ENCODE assay signal across 8 cellular contexts in genomic region chr17:18187816-18188761, GRCh38. TPM values are rescaled to one million over a fixed set of nuclear protein-coding genes. Genes with fewer than 3 reads are reported as not detected.
DNase-seq lines count a peak whose midpoint lies in the region; ATAC-seq and TF ChIP-seq lines count a peak whose summit lies in the region.

No MANE protein-coding gene starts in this region.

- no peaks in the 10 kb centered on the region for H3K9me3 Mint-ChIP-seq in activated CD4-positive, alpha-beta memory T cell treated with anti-CD3 and anti-CD28 coated beads, Interleukin-2, amount 10 ng/mL, durations not matched to agents 7 days and 5 days

- H3K9ac ChIP-seq in smooth muscle cell (ENCODE audit: low read depth): peak overlapping the region; percentile 99

- H3K9me3 ChIP-seq in HAP-1 (no peaks in the 10 kb centered on the region), smooth muscle cell (replicated peaks; ENCODE audit: low read depth) (no peaks in the 10 kb centered on the region)

- peak overlapping the region; percentile 50 for H3K27ac Mint-ChIP-seq in activated CD4-positive, alpha-beta memory T cell treated with anti-CD3 and anti-CD28 coated beads, Interleukin-2, amount 10 ng/mL, durations not matched to agents 7 days and 5 days

- H2AFZ ChIP-seq in smooth muscle cell (ENCODE audit: low read depth): no peak overlapping the region

- TF ChIP-seq CTCF in smooth muscle cell (IDR thresholded peaks at IDR 0.05; ENCODE audit: borderline replicate concordance, insufficient read depth, poor library complexity, severe bottlenecking): no peak

- peak overlapping the region; percentile 92 for H3K4me2 ChIP-seq in smooth muscle cell

- peaks cover 56% of the 10 kb centered on the region for H3K4me1 Mint-ChIP-seq in activated CD4-positive, alpha-beta memory T cell treated with anti-CD3 and anti-CD28 coated beads, Interleukin-2, amount 10 ng/mL, durations not matched to agents 7 days and 5 days

- no peak for DNase-seq in HAP-1 (ENCODE audit: low spot score in 2 of 2)
- DNase-seq in activated CD4-positive, alpha-beta memory T cell treated with anti-CD3 and anti-CD28 coated beads, Interleukin-2, amount 10 ng/mL, durations not matched to agents 7 days and 5 days: peak; percentile 60
- DNase-seq in globus pallidus (ENCODE audit: low spot score): peak; percentile 25
- no peak for DNase-seq in smooth muscle cell (lab: John Stamatoyannopoulos, UW; ENCODE audit: unreplicated experiment)
- DNase-seq in iPS-NIHi11 (ENCODE audit: low spot score): no peak
- no peak for DNase-seq in NCI-H510A (lab: John Stamatoyannopoulos, UW)
- no peak for DNase-seq in GDM1 (lab: John Stamatoyannopoulos, UW)

- H3K27me3 Mint-ChIP-seq in activated CD4-positive, alpha-beta memory T cell treated with anti-CD3 and anti-CD28 coated beads, Interleukin-2, amount 10 ng/mL, durations not matched to agents 7 days and 5 days: no peaks in the 10 kb centered on the region

- H3K79me2 ChIP-seq in smooth muscle cell (ENCODE audit: low read depth): peaks cover 94% of the 10 kb centered on the region

- H3K4me1 ChIP-seq in HAP-1 (peaks cover 17% of the 10 kb centered on the region), smooth muscle cell (ENCODE audit: low read depth) (peaks cover 32% of the 10 kb centered on the region)

- 49% methylated on average over 9 of the region's 9 CpGs for WGBS in smooth muscle cell (ENCODE audit: low lambda C conversion rate)

- CTCF ChIA-PET in activated CD4-positive, alpha-beta memory T cell treated with anti-CD3 and anti-CD28 coated beads, Interleukin-2, amount 10 ng/mL, durations not matched to agents 7 days and 5 days (lab: Charles Lee): interaction anchor here (0.7 to 1.5 kb wide), 2 partner anchors 28 to 30 kb away, joined by 3 to 5 read pairs; no protein-coding TSS in a partner anchor

- H3K4me3 ChIP-seq in HAP-1 (peak overlapping the region; percentile 71), smooth muscle cell (peak overlapping the region; percentile 79)

- H3K36me3 Mint-ChIP-seq in activated CD4-positive, alpha-beta memory T cell treated with anti-CD3 and anti-CD28 coated beads, Interleukin-2, amount 10 ng/mL, durations not matched to agents 7 days and 5 days (ENCODE audit: low read depth): peaks cover 65% of the 10 kb centered on the region

- H3K36me3 ChIP-seq in HAP-1 (replicated peaks): peaks cover 49% of the 10 kb centered on the region
- no peaks in the 10 kb centered on the region for H3K36me3 ChIP-seq in smooth muscle cell (ENCODE audit: low read depth)

- no peak for ATAC-seq in GM21447 (IDR thresholded peaks at IDR 0.05; ENCODE audit: unreplicated experiment)

- peaks cover 90% of the 10 kb centered on the region for H4K20me1 ChIP-seq in smooth muscle cell (ENCODE audit: low read depth)

- peak overlapping the region; percentile 94 for H3K4me3 Mint-ChIP-seq in activated CD4-positive, alpha-beta memory T cell treated with anti-CD3 and anti-CD28 coated beads, Interleukin-2, amount 10 ng/mL, durations not matched to agents 7 days and 5 days

- peak overlapping the region; percentile 97 for H3K27ac ChIP-seq in smooth muscle cell (ENCODE audit: low read depth)

- in situ Hi-C loops in HAP-1 (cut with MboI; ENCODE audit: low sequenced_read_pairs): no loop called here

- POLR2A ChIA-PET in activated CD4-positive, alpha-beta memory T cell treated with anti-CD3 and anti-CD28 coated beads, Interleukin-2, amount 10 ng/mL, durations not matched to agents 7 days and 5 days (lab: Charles Lee): interaction anchor here (0.7 to 0.8 kb wide), 2 partner anchors 9 to 11 kb away, joined by 3 read pairs; no protein-coding TSS in a partner anchor

- H3F3A ChIP-seq in smooth muscle cell (ENCODE audit: low read depth): peaks cover 29% of the 10 kb centered on the region

- H3K27me3 ChIP-seq in HAP-1 (ENCODE audit: low read depth): no peaks in the 10 kb centered on the region
- H3K27me3 ChIP-seq in smooth muscle cell (ENCODE audit: low read depth): no peaks in the 10 kb centered on the region

RNA-seq across cellular contexts. Expression of gene ALKBH5, which starts 4.5 kb away (rescaled TPM):
- total RNA-seq in activated CD4-positive, alpha-beta memory T cell treated with anti-CD3 and anti-CD28 coated beads, Interleukin-2, amount 10 ng/mL, durations not matched to agents 7 days and 5 days: 100 to 1,000 TPM; 118 to 125 TPM
- total RNA-seq in smooth muscle cell: 93.1 and 97.9 TPM in 2 replicates
- polyA plus RNA-seq in smooth muscle cell: 114 and 119 TPM in 2 replicates

RNA-seq across cellular contexts. Expression of gene LLGL1, which starts 37.3 kb away (rescaled TPM):
- 10 to 100 TPM; 22.8 to 22.9 TPM for total RNA-seq in activated CD4-positive, alpha-beta memory T cell treated with anti-CD3 and anti-CD28 coated beads, Interleukin-2, amount 10 ng/mL, durations not matched to agents 7 days and 5 days
- 37.3 and 37.7 TPM in 2 replicates for total RNA-seq in smooth muscle cell
- 6.7 and 8.5 TPM in 2 replicates for polyA plus RNA-seq in smooth muscle cell

Comparison
In these comparisons a context has a peak if more than half of its experiments do, and no peak if none do; other contexts are left out.
1. DNase-seq: peak in activated CD4-positive, alpha-beta memory T cell treated with anti-CD3 and anti-CD28 coated beads, Interleukin-2, amount 10 ng/mL, durations not matched to agents 7 days and 5 days (single experiment) and globus pallidus (single experiment); none in HAP-1 (0 of 2), smooth muscle cell (single experiment), iPS-NIHi11 (single experiment), NCI-H510A (single experiment) and GDM1 (single experiment).